Comparison of ENCODE assay signal across 29 cellular contexts in genomic region chr19:4673216-4673615, GRCh38.
"Had no signal": no experiment of that assay in that cellular context is flagged by ENCODE, and none has a peak within 500 bp of the region (broad histone marks: within the 10 kb centered on the region; RNA-seq: fewer than 3 reads in every experiment).

No MANE protein-coding gene starts in this region.

- DNase-seq: activated B cell treated with CpG ODN at 0.5 μM for 24 hours; activated CD4-positive, alpha-beta memory T cell treated with anti-CD3 and anti-CD28 coated beads for 36 hours; activated CD4-positive, alpha-beta T cell treated with anti-CD3 and anti-CD28 coated beads for 4 hours; activated CD4-positive, alpha-beta T cell treated with anti-CD3 and anti-CD28 coated beads, Interleukin-2, amount 50 U/mL, for 1 hour; activated CD4-positive, CD25-positive, alpha-beta regulatory T cell treated with anti-CD3 and anti-CD28 coated beads, Interleukin-2, amount 50 U/mL, for 72 hours; activated CD8-positive, alpha-beta memory T cell treated with anti-CD3 and anti-CD28 coated beads, Interleukin-2, amount 50 U/mL, for 4 hours; activated effector memory CD4-positive, alpha-beta T cell treated with anti-CD3 and anti-CD28 coated beads, Interleukin-2, amount 50 U/mL, for 16 hours; activated naive CD4-positive, alpha-beta T cell; activated naive CD8-positive, alpha-beta T cell treated with anti-CD3 and anti-CD28 coated beads, Interleukin-2, amount 10 ng/mL, durations not matched to agents 7 days and 5 days; activated T-cell treated with anti-CD3 and anti-CD28 coated beads for 4 hours; activated T-cell treated with anti-CD3 and anti-CD28 coated beads, Interleukin-2, amount 50 U/mL, for 72 hours; body of pancreas; MM.1S; MV-4-11; NCI-H1092; NCI-H1436 treated with DMSO at 0.1 percent for 48 hours; NCI-H1694 treated with DMSO at 0.1 percent for 48 hours; NCI-H2029; NCI-H345; NCI-H526; NCI-H748 treated with DMSO at 0.1 percent for 48 hours; NK-92 treated with Interleukin-12 subunit alpha and Interleukin-12 subunit beta, amount 100 ng/mL, for 24 hours; PC-3; Right ventricle myocardium superior had no signal

- H3K4me3 ChIP-seq: body of pancreas, breast epithelium had no signal

- H3K9me3 Mint-ChIP-seq: activated B cell treated with CpG ODN at 0.5 μM for 24 hours; activated CD4-positive, alpha-beta memory T cell treated with anti-CD3 and anti-CD28 coated beads for 36 hours; activated naive CD4-positive, alpha-beta T cell treated with anti-CD3 and anti-CD28 coated beads, Interleukin-2, amount 50 U/mL, for 24 hours; activated naive CD8-positive, alpha-beta T cell treated with anti-CD3 and anti-CD28 coated beads, Interleukin-2, amount 10 ng/mL, durations not matched to agents 7 days and 5 days; activated T-cell treated with anti-CD3 and anti-CD28 coated beads, Interleukin-2, amount 50 U/mL, for 72 hours; activated T-helper 17 cell treated with anti-CD3 and anti-CD28 coated beads, Interleukin-2, amount 50 U/mL, for 72 hours; T-helper 2 cell treated with Interferon-gamma antibody and Interleukin-4, amounts not matched to agents 5 μg/mL and 100 μg/mL, for 36 hours had no signal

- H3K36me3 ChIP-seq: breast epithelium had no signal

- H3K27me3 Mint-ChIP-seq: activated B cell treated with CpG ODN at 0.5 μM for 24 hours; activated CD4-positive, alpha-beta memory T cell treated with anti-CD3 and anti-CD28 coated beads for 36 hours; activated naive CD4-positive, alpha-beta T cell treated with anti-CD3 and anti-CD28 coated beads, Interleukin-2, amount 50 U/mL, for 24 hours; activated naive CD8-positive, alpha-beta T cell treated with anti-CD3 and anti-CD28 coated beads, Interleukin-2, amount 10 ng/mL, durations not matched to agents 7 days and 5 days; activated T-helper 17 cell treated with anti-CD3 and anti-CD28 coated beads, Interleukin-2, amount 50 U/mL, for 72 hours had no signal

- H3K9me3 ChIP-seq: body of pancreas, breast epithelium had no signal

- H3K27ac Mint-ChIP-seq: activated B cell treated with CpG ODN at 0.5 μM for 24 hours; activated CD4-positive, alpha-beta memory T cell treated with anti-CD3 and anti-CD28 coated beads for 36 hours; activated naive CD8-positive, alpha-beta T cell treated with anti-CD3 and anti-CD28 coated beads, Interleukin-2, amount 10 ng/mL, durations not matched to agents 7 days and 5 days; activated T-cell treated with anti-CD3 and anti-CD28 coated beads, Interleukin-2, amount 50 U/mL, for 72 hours; activated T-helper 17 cell treated with anti-CD3 and anti-CD28 coated beads, Interleukin-2, amount 50 U/mL, for 72 hours; T-helper 2 cell treated with Interferon-gamma antibody and Interleukin-4, amounts not matched to agents 5 μg/mL and 100 μg/mL, for 36 hours had no signal

- ATAC-seq: activated T-cell treated with anti-CD3 and anti-CD28 coated beads, Interleukin-2, amount 50 U/mL, for 72 hours; activated T-helper 17 cell treated with anti-CD3 and anti-CD28 coated beads, Interleukin-2, amount 50 U/mL, for 72 hours; body of pancreas; PC-3 had no signal

- H3K4me3 Mint-ChIP-seq: activated B cell treated with CpG ODN at 0.5 μM for 24 hours; activated CD4-positive, alpha-beta memory T cell treated with anti-CD3 and anti-CD28 coated beads for 36 hours; activated naive CD4-positive, alpha-beta T cell treated with anti-CD3 and anti-CD28 coated beads, Interleukin-2, amount 50 U/mL, for 24 hours; activated naive CD8-positive, alpha-beta T cell treated with anti-CD3 and anti-CD28 coated beads, Interleukin-2, amount 10 ng/mL, durations not matched to agents 7 days and 5 days; activated T-cell treated with anti-CD3 and anti-CD28 coated beads, Interleukin-2, amount 50 U/mL, for 72 hours; activated T-helper 17 cell treated with anti-CD3 and anti-CD28 coated beads, Interleukin-2, amount 50 U/mL, for 72 hours; T-helper 2 cell treated with Interferon-gamma antibody and Interleukin-4, amounts not matched to agents 5 μg/mL and 100 μg/mL, for 36 hours had no signal

- H3K27ac ChIP-seq: body of pancreas, breast epithelium, KMS-11 had no signal

- H3K4me1 Mint-ChIP-seq: activated T-helper 17 cell treated with anti-CD3 and anti-CD28 coated beads, Interleukin-2, amount 50 U/mL, for 72 hours had no signal

- H3K27me3 ChIP-seq: body of pancreas, breast epithelium had no signal
